In genomic region chr7:30285067-30285530, GRCh38 we compare ENCODE assay signal across 1 cellular context.
TF ChIP-seq lines count a peak whose summit lies in the region.

No MANE protein-coding gene starts in this region.

TF ChIP-seq in H1, 55 proteins besides CTCF, POLR2A, EP300 and RAD21:
- no peak for TF ChIP-seq NANOG (IDR thresholded peaks at IDR 0.05; ENCODE audit: insufficient read depth, low read depth, low read length, poor library complexity, severe bottlenecking)
- peak; percentile 10; the same call in 1 of the 2 replicates for TF ChIP-seq E2F6 (IDR thresholded peaks at IDR 0.05)
- TF ChIP-seq ASH2L (IDR thresholded peaks at IDR 0.05; ENCODE audit: low read length): peak; percentile 18
- peak; percentile 2 for TF ChIP-seq TAF7 (optimal IDR thresholded peaks at IDR 0.05; ENCODE audit: borderline replicate concordance, low read depth, low read length)
- peak; percentile 6; the same call in 1 of the 2 replicates for TF ChIP-seq PHF8 (conservative IDR thresholded peaks at IDR 0.05; ENCODE audit: low read depth, low read length)
